In genomic region chr6:42292002-42292735, GRCh38 we compare ENCODE assay signal across 9 cellular contexts.
DNase-seq lines count a peak whose midpoint lies in the region; ATAC-seq and TF ChIP-seq lines count a peak whose summit lies in the region.
"Had no signal": no experiment of that assay in that cellular context is flagged by ENCODE, and none has a peak within 500 bp of the region (broad histone marks: within the 10 kb centered on the region; RNA-seq: fewer than 3 reads in every experiment).

No MANE protein-coding gene starts in this region.

- no peaks in the 10 kb centered on the region for H3K9me3 Mint-ChIP-seq in activated CD8-positive, alpha-beta T cell treated with anti-CD3 and anti-CD28 coated beads for 36 hours

- H2AFZ ChIP-seq in GM23248: no peak overlapping the region

- H3K36me3 ChIP-seq in GM23248 (ENCODE audit: low read depth): no peaks in the 10 kb centered on the region
- H3K36me3 ChIP-seq in testis (ENCODE audit: low read depth, missing control alignments): no peaks in the 10 kb centered on the region

- no peak overlapping the region for H3K4me3 Mint-ChIP-seq in activated CD8-positive, alpha-beta T cell treated with anti-CD3 and anti-CD28 coated beads for 36 hours

- CTCF ChIA-PET in activated CD8-positive, alpha-beta T cell treated with anti-CD3 and anti-CD28 coated beads for 36 hours (lab: Charles Lee): interaction anchor here (1.2 to 1.4 kb wide), 2 partner anchors 188 to 255 kb away, joined by 3 to 7 read pairs; no protein-coding TSS in a partner anchor

- no peaks in the 10 kb centered on the region for H4K20me1 ChIP-seq in GM23248 (ENCODE audit: insufficient read depth)

- in situ Hi-C loops in GM23248 (cut with MboI): no loop called here

- H3K4me1 Mint-ChIP-seq in activated CD8-positive, alpha-beta T cell treated with anti-CD3 and anti-CD28 coated beads for 36 hours (ENCODE audit: low read depth): peaks cover 58% of the 10 kb centered on the region

- H3K9me3 ChIP-seq in GM23248 (ENCODE audit: low read depth) (no peaks in the 10 kb centered on the region), testis (no peaks in the 10 kb centered on the region)

- intact Hi-C loops in activated CD8-positive, alpha-beta T cell treated with anti-CD3 and anti-CD28 coated beads for 36 hours (cut with micrococcal nuclease): no loop called here
- intact Hi-C loops in testis (cut with DNase I; ENCODE audit: low total_unique reads): no loop called here

- H3K27me3 ChIP-seq in GM23248 (replicated peaks; ENCODE audit: insufficient read depth) (no peaks in the 10 kb centered on the region), testis (no peaks in the 10 kb centered on the region)

- peak overlapping the region; percentile 38 for H3K9ac ChIP-seq in GM23248

- H3K27ac ChIP-seq in GM23248 (peak overlapping the region; percentile 57), testis (peak overlapping the region in 1 of 2 donors; percentile 5)

- peak overlapping the region; percentile 50 for H3K27ac Mint-ChIP-seq in activated CD8-positive, alpha-beta T cell treated with anti-CD3 and anti-CD28 coated beads for 36 hours

- no peaks in the 10 kb centered on the region for H3K27me3 Mint-ChIP-seq in activated CD8-positive, alpha-beta T cell treated with anti-CD3 and anti-CD28 coated beads for 36 hours

- H3K4me1 ChIP-seq in GM23248 (ENCODE audit: insufficient read depth) (peaks cover 18% of the 10 kb centered on the region), testis (peaks cover 22% of the 10 kb centered on the region)

- 0 out of 2 replicates have a peak, but pooled peaks cover 9% of the 10 kb centered on the region for H3F3A ChIP-seq in GM23248 (ENCODE audit: insufficient read depth)

- no peak for TF ChIP-seq CTCF in activated CD8-positive, alpha-beta T cell treated with anti-CD3 and anti-CD28 coated beads for 36 hours (IDR thresholded peaks at IDR 0.05)
- no peak for TF ChIP-seq CTCF in foreskin fibroblast (IDR thresholded peaks at IDR 0.05; ENCODE audit: low read depth, low read length)
- no peak for TF ChIP-seq CTCF in testis (IDR thresholded peaks at IDR 0.05)

- ATAC-seq in activated CD8-positive, alpha-beta T cell treated with anti-CD3 and anti-CD28 coated beads for 36 hours: peak; percentile 75

- POLR2A ChIA-PET in activated CD8-positive, alpha-beta T cell treated with anti-CD3 and anti-CD28 coated beads for 36 hours (lab: Charles Lee): interaction anchor here (1.0 kb wide), 1 partner anchor 12 kb away, joined by 4 read pairs; no protein-coding TSS in a partner anchor

- no peak for TF ChIP-seq POLR2A in testis (IDR thresholded peaks at IDR 0.05)

- peaks cover 13% of the 10 kb centered on the region for H3K36me3 Mint-ChIP-seq in activated CD8-positive, alpha-beta T cell treated with anti-CD3 and anti-CD28 coated beads for 36 hours (ENCODE audit: low read depth)

- WGBS in GM23248 (ENCODE audit: low coverage in 1 of 2, low lambda C conversion rate in 2 of 2, missing lambda C conversion rate in 2 of 2), 2 experiments: 73 to 79% methylated on average over 9 of the region's 9 CpGs
- 86 to 91% methylated on average over 9 of the region's 9 CpGs for WGBS in testis, 2 donors

- peaks cover 15% of the 10 kb centered on the region for H3K79me2 ChIP-seq in GM23248 (ENCODE audit: insufficient read depth)

- DNase-seq in AG08395 (ENCODE audit: low spot score): peak; percentile 80
- DNase-seq in GM23248: peak; percentile 89
- DNase-seq in activated CD8-positive, alpha-beta T cell treated with anti-CD3 and anti-CD28 coated beads for 36 hours: peak; percentile 55
- DNase-seq in foreskin fibroblast: peak; percentile 67 to 75
- no peak for DNase-seq in NCI-H1436 treated with DMSO at 0.1 percent for 48 hours (lab: John Stamatoyannopoulos, UW)
- no peak for DNase-seq in testis
- DNase-seq in foreskin melanocyte: no peak
- DNase-seq in HuH-7 (ENCODE audit: low spot score): no peak
- DNase-seq: stimulated activated CD4-positive, alpha-beta T cell treated with anti-CD3 and anti-CD28 coated beads, Interleukin-4, amount 100 ng/mL, for 1 hour had no signal

- no peak overlapping the region for H3K4me2 ChIP-seq in GM23248 (ENCODE audit: unreplicated experiment)

- H3K4me3 ChIP-seq in GM23248 (no peak overlapping the region), foreskin fibroblast (ENCODE audit: low read depth in 1 of 2, low read length in 2 of 2) (no peak overlapping the region), testis (no peak overlapping the region)

- H3K9me2 ChIP-seq in GM23248 (ENCODE audit: insufficient read depth): no peaks in the 10 kb centered on the region

Comparison
In these comparisons a context has a peak if more than half of its experiments do, and no peak if none do; other contexts are left out.
1. DNase-seq: peak in AG08395 (single experiment), GM23248 (single experiment), activated CD8-positive, alpha-beta T cell treated with anti-CD3 and anti-CD28 coated beads for 36 hours (single experiment) and foreskin fibroblast (2 of 2); none in NCI-H1436 treated with DMSO at 0.1 percent for 48 hours (single experiment), testis (single experiment), foreskin melanocyte (single experiment) and HuH-7 (single experiment).